ENCODE assay signal across 8 cellular contexts in genomic region chr20:25867776-25868649, GRCh38.
DNase-seq lines count a peak whose midpoint lies in the region; ATAC-seq and TF ChIP-seq lines count a peak whose summit lies in the region.

No MANE protein-coding gene starts in this region.

- H3K9me2 ChIP-seq in Loucy (replicated peaks; ENCODE audit: low read depth, low read length), result no peaks in the 10 kb centered on the region

- ATAC-seq in GM19043 (IDR thresholded peaks at IDR 0.05; ENCODE audit: low read depth, unreplicated experiment) (peak; percentile 47), right lobe of liver (peak; percentile 74 to 87 (median 76))

- no peak overlapping the region for H3K9ac ChIP-seq in Loucy (ENCODE audit: low read depth, low read length, poor library complexity, severe bottlenecking)

- DNase-seq in activated CD4-positive, alpha-beta T cell treated with anti-CD3 and anti-CD28 coated beads for 48 hours, result peak; percentile 86
- DNase-seq in dermis microvascular lymphatic vessel endothelial cell (ENCODE audit: low read depth in 2 of 2) (peak; percentile 35 to 51), right lobe of liver (peak; percentile 64 to 68 (median 68)), GDM1 (lab: John Stamatoyannopoulos, UW) (no peak), SW 1271 (lab: John Stamatoyannopoulos, UW) (no peak)
- peak; percentile 76 for DNase-seq in stimulated activated CD4-positive, alpha-beta T cell treated with anti-CD3 and anti-CD28 coated beads, Interleukin-4, amount 100 ng/mL, for 1 hour

- no peak for TF ChIP-seq POLR2A in right lobe of liver (IDR thresholded peaks at IDR 0.05)

- intact Hi-C loops in right lobe of liver (cut with DNase I), result no loop called here

- no peaks in the 10 kb centered on the region for H3K9me3 ChIP-seq in Loucy (ENCODE audit: insufficient read depth, low read depth, low read length)
- no peaks in the 10 kb centered on the region for H3K9me3 ChIP-seq in right lobe of liver

- no peaks in the 10 kb centered on the region for H3K79me2 ChIP-seq in Loucy (ENCODE audit: insufficient read depth, low read length)

- H3K27me3 ChIP-seq in Loucy (ENCODE audit: insufficient read depth, low read length, poor library complexity, severe bottlenecking), result peaks cover 12% of the 10 kb centered on the region
- peaks cover 0 to 13% of the 10 kb centered on the region in 2 donors for H3K27me3 ChIP-seq in right lobe of liver

- 13% methylated on average over 12 of the region's 46 CpGs for WGBS in right lobe of liver (ENCODE audit: insufficient coverage, low coverage, low lambda C conversion rate, missing lambda C conversion rate)

- no peak overlapping the region for H3K27ac ChIP-seq in right lobe of liver

- H3K4me1 ChIP-seq in Loucy (ENCODE audit: insufficient read depth, low read length, poor library complexity, severe bottlenecking) (no peaks in the 10 kb centered on the region), right lobe of liver (peaks cover 0 to 7% (median 3%) of the 10 kb centered on the region in 4 donors)

- H3K36me3 ChIP-seq in Loucy (ENCODE audit: insufficient read depth, low read length) (no peaks in the 10 kb centered on the region), right lobe of liver (no peaks in the 10 kb centered on the region)

- no peaks in the 10 kb centered on the region for H4K20me1 ChIP-seq in Loucy (ENCODE audit: insufficient read depth, low read length, poor library complexity, severe bottlenecking)

- H2AFZ ChIP-seq in Loucy (ENCODE audit: low read length), result 0 out of 2 replicates have a peak overlapping the region, but pooled peaks have one; percentile 64

- H3K4me3 ChIP-seq in Loucy (ENCODE audit: low read length, poor library complexity, severe bottlenecking), result peak overlapping the region; percentile 49
- H3K4me3 ChIP-seq in right lobe of liver, result peak overlapping the region; percentile 14 to 16 (median 16)

- TF ChIP-seq CTCF in Loucy (conservative IDR thresholded peaks at IDR 0.05; ENCODE audit: low read length), result no peak
- TF ChIP-seq CTCF in right lobe of liver (IDR thresholded peaks at IDR 0.05), result no peak

- no peaks in the 10 kb centered on the region for H3F3A ChIP-seq in Loucy (ENCODE audit: low read depth)

- H3K4me2 ChIP-seq in Loucy (ENCODE audit: low read depth, low read length, poor library complexity, severe bottlenecking), result peak overlapping the region; percentile 58

Comparison
In these comparisons a context has a peak if more than half of its experiments do, and no peak if none do; other contexts are left out.
1. DNase-seq: peak in activated CD4-positive, alpha-beta T cell treated with anti-CD3 and anti-CD28 coated beads for 48 hours (single experiment), dermis microvascular lymphatic vessel endothelial cell (2 of 2), right lobe of liver (3 of 3) and stimulated activated CD4-positive, alpha-beta T cell treated with anti-CD3 and anti-CD28 coated beads, Interleukin-4, amount 100 ng/mL, for 1 hour (single experiment); none in GDM1 (single experiment) and SW 1271 (0 of 2).